ENCODE assay signal across 1 cellular context in genomic region chr11:65695459-65696241, GRCh38.
TF ChIP-seq lines count a peak whose summit lies in the region.

No MANE protein-coding gene starts in this region.

TF ChIP-seq in HepG2, 621 proteins besides CTCF, POLR2A, EP300 and RAD21 (continues in another document):
- TF ChIP-seq IKZF5 (CRISPR knock-in tag; IDR thresholded peaks at IDR 0.05) (peak; percentile 27; the same call in 1 of the 2 replicates), CENPX (CRISPR knock-in tag; IDR thresholded peaks at IDR 0.05) (no peak), ARHGAP35 (CRISPR knock-in tag; IDR thresholded peaks at IDR 0.05; ENCODE audit: borderline replicate concordance) (no peak), NR0B2 (CRISPR knock-in tag; IDR thresholded peaks at IDR 0.05) (no peak), MXD1 (CRISPR knock-in tag; IDR thresholded peaks at IDR 0.05) (no peak), PATZ1 (CRISPR knock-in tag; IDR thresholded peaks at IDR 0.05) (peak; percentile 87), ZNF678 (CRISPR knock-in tag; IDR thresholded peaks at IDR 0.05) (no peak), FOXA1 (IDR thresholded peaks at IDR 0.05) (no peak), FOXA1 (CRISPR knock-in tag; IDR thresholded peaks at IDR 0.05) (peak; percentile 45), GMEB2 (CRISPR knock-in tag; IDR thresholded peaks at IDR 0.05; ENCODE audit: low read depth) (no peak), HMG20A (CRISPR knock-in tag; IDR thresholded peaks at IDR 0.05; ENCODE audit: borderline replicate concordance) (0 out of 2 replicates have a peak, but pooled peaks have one; percentile 10), ISX (CRISPR knock-in tag; conservative IDR thresholded peaks at IDR 0.05) (no peak), ZBED4 (CRISPR knock-in tag; IDR thresholded peaks at IDR 0.05; ENCODE audit: borderline replicate concordance) (peak; percentile 79; the same call in 1 of the 2 replicates), FOXP4 (CRISPR knock-in tag; IDR thresholded peaks at IDR 0.05) (0 out of 2 replicates have a peak, but pooled peaks have one; percentile 20), NR3C1 (CRISPR knock-in tag; IDR thresholded peaks at IDR 0.05) (no peak), SAP130 (CRISPR knock-in tag; IDR thresholded peaks at IDR 0.05; ENCODE audit: low read depth) (0 out of 2 replicates have a peak, but pooled peaks have one; percentile 11), NFIC (IDR thresholded peaks at IDR 0.05; ENCODE audit: low read length) (0 out of 2 replicates have a peak, but pooled peaks have one; percentile 47), HOXA9 (CRISPR knock-in tag; IDR thresholded peaks at IDR 0.05; ENCODE audit: borderline replicate concordance) (no peak), ZBTB44 (CRISPR knock-in tag; IDR thresholded peaks at IDR 0.05) (no peak), MATR3 (CRISPR knock-in tag; IDR thresholded peaks at IDR 0.05) (no peak), XRCC5 (optimal IDR thresholded peaks at IDR 0.05; ENCODE audit: low read length) (peak; percentile 21), RFX5 (IDR thresholded peaks at IDR 0.05; ENCODE audit: low read depth, low read length) (no peak), CSRNP2 (CRISPR knock-in tag; conservative IDR thresholded peaks at IDR 0.05; ENCODE audit: low read depth) (no peak), TEAD3 (CRISPR knock-in tag; optimal IDR thresholded peaks at IDR 0.05; ENCODE audit: borderline replicate concordance) (peak; percentile 37), ZNF580 (CRISPR knock-in tag; IDR thresholded peaks at IDR 0.05; ENCODE audit: borderline replicate concordance, low read depth) (no peak), SOX5 (CRISPR knock-in tag; IDR thresholded peaks at IDR 0.05; ENCODE audit: borderline replicate concordance) (peak; percentile 99), GATAD2A (CRISPR knock-in tag; IDR thresholded peaks at IDR 0.05) (peak; percentile 51), FOXA3 (CRISPR knock-in tag; IDR thresholded peaks at IDR 0.05) (peak; percentile 74; the same call in 1 of the 2 replicates), NFYC (CRISPR knock-in tag; IDR thresholded peaks at IDR 0.05) (no peak), MYPOP (CRISPR knock-in tag; IDR thresholded peaks at IDR 0.05) (no peak), STAG1 (CRISPR knock-in tag; IDR thresholded peaks at IDR 0.05) (no peak), FOXP1 (IDR thresholded peaks at IDR 0.05) (no peak), FOXP1 (CRISPR knock-in tag; IDR thresholded peaks at IDR 0.05) (peak; percentile 78; the same call in 1 of the 2 replicates), ARID5B (CRISPR knock-in tag; IDR thresholded peaks at IDR 0.05) (peak; percentile 26; the same call in 1 of the 2 replicates)
